Comparison of ENCODE assay signal across 8 cellular contexts in the genomic region with DNA sequence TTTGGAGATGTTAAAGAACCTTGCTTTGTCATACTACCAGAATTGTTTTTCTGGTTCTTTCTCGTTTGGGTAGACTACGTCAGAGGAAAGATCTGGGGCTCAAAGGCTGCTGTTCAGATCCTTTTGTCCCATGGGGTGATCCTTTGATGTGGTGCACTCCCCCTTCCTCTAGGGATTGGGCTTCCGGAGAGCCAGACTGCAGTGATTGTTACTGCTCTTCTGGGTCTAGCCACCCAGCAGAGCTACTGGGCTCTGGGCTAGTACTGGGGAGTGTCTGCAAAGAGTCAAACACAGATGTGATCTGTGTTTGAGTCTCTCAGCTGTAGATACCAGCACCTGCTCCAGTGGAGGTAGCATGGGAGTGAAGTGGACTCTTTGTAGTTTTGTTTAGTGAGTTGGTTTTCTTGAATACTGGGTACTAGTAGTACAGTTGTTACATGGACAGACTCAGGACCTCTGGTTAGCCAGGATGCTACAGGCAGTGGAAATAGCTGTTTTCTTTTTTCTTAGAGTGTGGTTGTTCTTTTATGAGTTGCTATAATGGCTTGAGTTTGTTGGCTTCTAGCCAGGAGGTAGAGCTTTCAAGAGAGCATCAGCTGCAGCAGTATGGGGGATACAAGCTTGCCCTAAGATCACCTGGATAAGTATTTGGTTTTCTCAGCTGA. TPM values are rescaled to one million over a fixed set of nuclear protein-coding genes. Genes with fewer than 3 reads are reported as not detected.
DNase-seq lines count a peak whose midpoint lies in the region; ATAC-seq, FAIRE-seq and TF ChIP-seq lines count a peak whose summit lies in the region.

No MANE protein-coding gene starts in this region.

- peak overlapping the region; percentile 46 for H3K27ac Mint-ChIP-seq in activated T-helper 2 cell treated with anti-CD3 and anti-CD28 coated beads, Interferon-gamma antibody, Interleukin-2, Interleukin-4, amounts not matched to agents 10 μg/mL and 5 μg/mL and 100 μg/mL, durations not matched to agents 14 hours and 24 hours and 36 hours

- H3K27ac ChIP-seq in HUES6 (ENCODE audit: low read depth, low read length), result peak overlapping the region; percentile 56; the same call in 1 of the 2 replicates
- peak overlapping the region; percentile 2 to 41 for H3K27ac ChIP-seq in lung (ENCODE audit: low read depth in 1 of 2, low read length in 1 of 2)

- H3K4me3 ChIP-seq in HUES6 (ENCODE audit: low read depth, low read length), result peak overlapping the region; percentile 39; the same call in 1 of the 2 replicates
- no peak overlapping the region for H3K4me3 ChIP-seq in lung

- peaks cover 21% of the 10 kb centered on the region for H3K36me3 Mint-ChIP-seq in activated T-helper 2 cell treated with anti-CD3 and anti-CD28 coated beads, Interferon-gamma antibody, Interleukin-2, Interleukin-4, amounts not matched to agents 10 μg/mL and 5 μg/mL and 100 μg/mL, durations not matched to agents 14 hours and 24 hours and 36 hours (ENCODE audit: low read depth)

- peak overlapping the region; percentile 65 for H3K9ac ChIP-seq in HUES6 (ENCODE audit: low read length)

- H3K9me3 Mint-ChIP-seq in activated T-helper 2 cell treated with anti-CD3 and anti-CD28 coated beads, Interferon-gamma antibody, Interleukin-2, Interleukin-4, amounts not matched to agents 10 μg/mL and 5 μg/mL and 100 μg/mL, durations not matched to agents 14 hours and 24 hours and 36 hours, result no peaks in the 10 kb centered on the region

- H3K36me3 ChIP-seq in HUES6 (ENCODE audit: control insufficient read depth, insufficient read depth, low read length) (peaks cover 3% of the 10 kb centered on the region; the same call in 1 of the 2 replicates), lung (ENCODE audit: control insufficient read depth in 2 of 2, insufficient read depth in 2 of 2, low read length in 2 of 2) (no peaks in the 10 kb centered on the region)

- H3K4me1 Mint-ChIP-seq in activated T-helper 2 cell treated with anti-CD3 and anti-CD28 coated beads, Interferon-gamma antibody, Interleukin-2, Interleukin-4, amounts not matched to agents 10 μg/mL and 5 μg/mL and 100 μg/mL, durations not matched to agents 14 hours and 24 hours and 36 hours (ENCODE audit: low read depth), result peaks cover 51% of the 10 kb centered on the region

- ATAC-seq in lung (ENCODE audit: insufficient read depth, low FRiP score) (no peak), HG02642 (IDR thresholded peaks at IDR 0.05; ENCODE audit: poor library complexity, unreplicated experiment) (no peak)

- intact Hi-C loops in activated T-helper 2 cell treated with anti-CD3 and anti-CD28 coated beads, Interferon-gamma antibody, Interleukin-2, Interleukin-4, amounts not matched to agents 10 μg/mL and 5 μg/mL and 100 μg/mL, durations not matched to agents 14 hours and 24 hours and 36 hours (cut with micrococcal nuclease), result loop anchor here (1.0 to 10.0 kb wide), 4 partner anchors 15 to 663 kb away; a partner anchor contains a TSS

- no peak for TF ChIP-seq POLR2A in GM12891 (IDR thresholded peaks at IDR 0.05; ENCODE audit: low read depth, low read length)

- peak; percentile 69 for FAIRE-seq in GM12891 (lab: Jason Lieb, UNC)

- H3K9me3 ChIP-seq in HUES6 (ENCODE audit: control insufficient read depth, insufficient read depth, low read depth, low read length) (no peaks in the 10 kb centered on the region), lung (ENCODE audit: control insufficient read depth in 2 of 2, insufficient read depth in 1 of 2, low read length in 1 of 2) (no peaks in the 10 kb centered on the region)

- TF ChIP-seq CTCF in lung (IDR thresholded peaks at IDR 0.05; ENCODE audit: control extremely low read depth, extremely low read depth), result no peak

- no peaks in the 10 kb centered on the region for H3K27me3 Mint-ChIP-seq in activated T-helper 2 cell treated with anti-CD3 and anti-CD28 coated beads, Interferon-gamma antibody, Interleukin-2, Interleukin-4, amounts not matched to agents 10 μg/mL and 5 μg/mL and 100 μg/mL, durations not matched to agents 14 hours and 24 hours and 36 hours (ENCODE audit: low read depth)

- H3K4me3 Mint-ChIP-seq in activated T-helper 2 cell treated with anti-CD3 and anti-CD28 coated beads, Interferon-gamma antibody, Interleukin-2, Interleukin-4, amounts not matched to agents 10 μg/mL and 5 μg/mL and 100 μg/mL, durations not matched to agents 14 hours and 24 hours and 36 hours (ENCODE audit: low read depth), result peak overlapping the region; percentile 1

- H3K4me1 ChIP-seq in HUES6 (ENCODE audit: control insufficient read depth, insufficient read depth, low read length) (peaks cover 62% of the 10 kb centered on the region), lung (ENCODE audit: control insufficient read depth in 2 of 2, insufficient read depth in 2 of 2, low read length in 2 of 2) (peaks cover 5 to 29% of the 10 kb centered on the region in 2 donors)

- no peak for DNase-seq in GM12891 (ENCODE audit: insufficient read length, low spot score)
- DNase-seq in activated T-helper 2 cell treated with anti-CD3 and anti-CD28 coated beads, Interferon-gamma antibody, Interleukin-2, Interleukin-4, amounts not matched to agents 10 μg/mL and 5 μg/mL and 100 μg/mL, durations not matched to agents 14 hours and 24 hours and 36 hours (ENCODE audit: low spot score), result no peak
- no peak for DNase-seq in lung (ENCODE audit: low spot score)
- no peak for DNase-seq in DMS 273 treated with DMSO at 0.1 percent for 48 hours (lab: John Stamatoyannopoulos, UW)
- DNase-seq in HCEC 1CT, result no peak
- no peak for DNase-seq in D341Med (ENCODE audit: low spot score)

- WGBS in lung, 2 donors, result 76 to 84% methylated on average over 3 of the region's 3 CpGs

- H3K27me3 ChIP-seq in HUES6 (ENCODE audit: control insufficient read depth, insufficient read depth, low read length), result peaks cover 4% of the 10 kb centered on the region; the same call in 1 of the 2 replicates
- no peaks in the 10 kb centered on the region for H3K27me3 ChIP-seq in lung (ENCODE audit: control insufficient read depth, insufficient read depth)

TF ChIP-seq in GM12891, 5 proteins besides CTCF, POLR2A, EP300 and RAD21:
- TF ChIP-seq SPI1 (IDR thresholded peaks at IDR 0.05; ENCODE audit: low read depth, low read length) (no peak), POU2F2 (IDR thresholded peaks at IDR 0.05; ENCODE audit: low read depth, low read length) (no peak), POLR2AphosphoS5 (IDR thresholded peaks at IDR 0.05; ENCODE audit: low read depth, low read length) (no peak), PAX5 (IDR thresholded peaks at IDR 0.05; ENCODE audit: insufficient read depth, low read length, severe bottlenecking) (no peak), TAF1 (IDR thresholded peaks at IDR 0.05; ENCODE audit: low read depth, low read length) (no peak)

RNA-seq across cellular contexts. Expression of a gene that starts 34.4 kb away (rescaled TPM):
- polyA plus RNA-seq in GM12891 (2012; ENCODE audit: low read depth, missing spikeins), result 24.9 TPM
- 18.0 and 18.8 TPM in 2 replicates for total RNA-seq in activated T-helper 2 cell treated with anti-CD3 and anti-CD28 coated beads, Interferon-gamma antibody, Interleukin-2, Interleukin-4, amounts not matched to agents 10 μg/mL and 5 μg/mL and 100 μg/mL, durations not matched to agents 14 hours and 24 hours and 36 hours
- total RNA-seq in lung, result 10 to 100 TPM; 16.8 to 20.0 TPM
- polyA plus RNA-seq in lung, result 10 to 100 TPM; 18.5 to 21.8 TPM
